ENCODE assay signal across 8 cellular contexts in the genomic region with DNA sequence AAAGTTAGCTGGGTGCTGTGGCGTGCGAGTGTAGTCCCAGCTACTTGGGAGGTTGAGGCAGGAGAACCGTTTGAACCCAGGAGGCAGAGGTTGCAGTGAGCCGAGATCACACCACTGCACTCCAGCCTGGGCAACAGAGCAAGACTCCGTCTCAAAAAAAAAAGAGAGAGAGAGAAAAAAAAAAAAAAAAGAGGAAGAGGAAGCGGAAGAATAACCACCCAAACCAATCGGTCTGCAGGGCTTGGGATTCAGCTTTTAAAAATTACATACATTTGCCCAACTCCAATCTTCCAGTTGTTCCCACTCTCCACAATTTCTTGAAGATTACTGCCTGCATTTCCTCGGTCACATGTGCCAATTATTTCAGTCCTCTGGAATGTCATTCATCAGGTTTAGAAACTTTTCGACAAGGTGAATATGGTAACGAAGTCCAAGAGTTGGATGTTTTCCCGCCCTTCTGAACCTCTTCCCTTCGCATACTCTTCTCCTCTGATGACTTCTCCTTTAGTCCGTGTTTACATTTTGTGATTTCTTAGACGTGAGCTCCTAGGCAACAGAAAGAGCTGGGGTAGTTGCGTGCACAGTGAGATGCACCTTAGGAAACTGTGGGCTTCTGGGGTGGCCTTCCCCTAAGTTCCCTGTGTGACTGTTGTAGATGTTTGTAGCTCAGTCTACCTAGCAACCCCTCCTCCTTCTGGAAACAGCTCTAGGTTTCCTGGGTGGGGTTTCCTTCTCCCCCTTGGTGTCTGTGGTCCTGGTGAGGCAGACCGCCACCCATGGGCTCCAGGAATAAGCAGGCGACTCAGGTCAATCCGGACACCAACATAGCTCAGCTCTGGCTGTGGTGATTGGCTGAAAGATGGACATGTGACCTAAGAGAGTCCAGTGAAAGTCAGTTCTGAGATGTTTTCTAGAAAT.
A peak's percentile ranks its signal among the peaks of the same experiment; 100 is the strongest.
DNase-seq lines count a peak whose midpoint lies in the region; ATAC-seq, FAIRE-seq and TF ChIP-seq lines count a peak whose summit lies in the region.

No MANE protein-coding gene starts in this region.

- no peaks in the 10 kb centered on the region for H3K36me3 ChIP-seq in astrocyte (ENCODE audit: insufficient read depth, low read length)

- no peaks in the 10 kb centered on the region for H4K20me1 ChIP-seq in astrocyte (ENCODE audit: insufficient read depth, low read length)

- no peak overlapping the region for H3K27ac ChIP-seq in astrocyte (ENCODE audit: low read depth, low read length)

- H3K9me3 Mint-ChIP-seq in astrocyte (ENCODE audit: unreplicated experiment) = no peaks in the 10 kb centered on the region

- peak overlapping the region; percentile 58 for H2AFZ ChIP-seq in astrocyte (ENCODE audit: low read depth, low read length)

- DNase-seq in GM19239 (ENCODE audit: insufficient read length, low spot score) (no peak), astrocyte (ENCODE audit: low read depth) (peak; percentile 57), renal cortical epithelial cell (ENCODE audit: low read depth) (peak; percentile 44), HTR-8/SVneo (ENCODE audit: insufficient read length, low spot score) (no peak), NCI-H748 treated with DMSO at 0.1 percent for 48 hours (lab: John Stamatoyannopoulos, UW) (no peak), C1 segment of cervical spinal cord (lab: John Stamatoyannopoulos, UW) (no peak), NCI-H345 (lab: John Stamatoyannopoulos, UW) (no peak)

- H3K27me3 ChIP-seq in astrocyte (ENCODE audit: insufficient read depth, low read length) = no peaks in the 10 kb centered on the region

- no peak for TF ChIP-seq CTCF in astrocyte (IDR thresholded peaks at IDR 0.05; ENCODE audit: insufficient read depth, low read depth, low read length)

- no peaks in the 10 kb centered on the region for H3K79me2 ChIP-seq in astrocyte (ENCODE audit: insufficient read depth, low read length)

- no peaks in the 10 kb centered on the region for H3K9me3 ChIP-seq in astrocyte (ENCODE audit: insufficient read depth, low read depth, low read length)

- no peaks in the 10 kb centered on the region for H3K4me1 ChIP-seq in astrocyte (ENCODE audit: insufficient read depth, low read length)

- no peak overlapping the region for H3K4me3 ChIP-seq in astrocyte (ENCODE audit: insufficient read depth, low read depth, low read length)

- H3K4me1 Mint-ChIP-seq in astrocyte (ENCODE audit: low read depth, unreplicated experiment) = peaks cover 7% of the 10 kb centered on the region

- peak; percentile 94 for FAIRE-seq in GM19239 (lab: Jason Lieb, UNC)
- no peak for FAIRE-seq in astrocyte (lab: Jason Lieb, UNC)
- no peak for FAIRE-seq in HTR-8/SVneo (lab: Jason Lieb, UNC)

- H3K4me3 Mint-ChIP-seq in astrocyte (ENCODE audit: unreplicated experiment) = no peak overlapping the region

- no peaks in the 10 kb centered on the region for H3K36me3 Mint-ChIP-seq in astrocyte (ENCODE audit: low read depth, unreplicated experiment)

- no peak overlapping the region for H3K9ac ChIP-seq in astrocyte (ENCODE audit: low read length)

- no peaks in the 10 kb centered on the region for H3K27me3 Mint-ChIP-seq in astrocyte (ENCODE audit: low read depth, unreplicated experiment)

- H3K4me2 ChIP-seq in astrocyte (ENCODE audit: low read length) = no peak overlapping the region

- no peak overlapping the region for H3K27ac Mint-ChIP-seq in astrocyte (ENCODE audit: unreplicated experiment)

- peak; percentile 53 for ATAC-seq in HG03432 (IDR thresholded peaks at IDR 0.05; ENCODE audit: unreplicated experiment)

Comparison
In these comparisons a context has a peak if more than half of its experiments do, and no peak if none do; other contexts are left out.
1. DNase-seq: peak in astrocyte (single experiment) and renal cortical epithelial cell (single experiment); none in GM19239 (single experiment), HTR-8/SVneo (single experiment), NCI-H748 treated with DMSO at 0.1 percent for 48 hours (single experiment), C1 segment of cervical spinal cord (0 of 14) and NCI-H345 (single experiment).